ENCODE assay signal across 12 cellular contexts in the genomic region with DNA sequence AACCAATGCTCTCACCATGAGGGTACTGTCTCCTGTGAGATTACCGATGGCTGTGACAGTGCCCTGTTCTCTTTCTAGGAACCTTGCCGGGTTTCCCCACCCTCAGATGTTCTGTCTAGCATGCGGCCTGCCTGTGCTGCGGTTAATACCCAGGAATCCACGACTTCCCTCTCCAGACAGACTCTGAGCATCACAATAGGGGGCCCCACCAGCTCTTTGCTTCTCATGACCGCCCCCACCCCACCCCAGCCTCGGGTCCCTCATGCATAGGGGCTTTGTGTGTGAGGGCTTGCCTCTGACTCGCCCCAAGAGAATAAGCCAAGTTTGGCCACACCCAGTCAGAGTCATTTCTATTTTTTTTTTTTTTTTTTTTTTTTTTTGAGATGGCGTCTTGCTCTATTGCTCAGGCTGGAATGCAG. TPM values are rescaled to one million over a fixed set of nuclear protein-coding genes. Genes with fewer than 3 reads are reported as not detected.
DNase-seq lines count a peak whose midpoint lies in the region; ATAC-seq and TF ChIP-seq lines count a peak whose summit lies in the region.
"Had no signal": no experiment of that assay in that cellular context is flagged by ENCODE, and none has a peak within 500 bp of the region (broad histone marks: within the 10 kb centered on the region; RNA-seq: fewer than 3 reads in every experiment).

No MANE protein-coding gene starts in this region.

- H2BK5ac ChIP-seq in mesendoderm (ENCODE audit: low read length): no peak overlapping the region
- H2BK5ac ChIP-seq in trophoblast cell (ENCODE audit: low read depth, low read length, poor library complexity): no peak overlapping the region

- no peaks in the 10 kb centered on the region for H3K9me3 Mint-ChIP-seq in activated T-cell treated with anti-CD3 and anti-CD28 coated beads, Interleukin-2, amount 50 U/mL, for 4 hours
- no peaks in the 10 kb centered on the region for H3K9me3 Mint-ChIP-seq in progenitor cell of endocrine pancreas (ENCODE audit: low read depth)

- H3K27ac ChIP-seq in mesendoderm (ENCODE audit: low read depth, low read length) (no peak overlapping the region), SJCRH30 (no peak overlapping the region), trophoblast cell (ENCODE audit: low read depth, low read length) (no peak overlapping the region)

- H3K36me3 Mint-ChIP-seq in activated T-cell treated with anti-CD3 and anti-CD28 coated beads, Interleukin-2, amount 50 U/mL, for 4 hours (ENCODE audit: insufficient read depth): peaks cover 12% of the 10 kb centered on the region
- no peaks in the 10 kb centered on the region for H3K36me3 Mint-ChIP-seq in progenitor cell of endocrine pancreas (ENCODE audit: insufficient read depth)

- H3K23ac ChIP-seq in mesendoderm (ENCODE audit: low read length) (no peak overlapping the region), trophoblast cell (ENCODE audit: low read length) (no peak overlapping the region)

- no peak overlapping the region for H4K91ac ChIP-seq in trophoblast cell (ENCODE audit: low read depth, low read length)

- no peaks in the 10 kb centered on the region for H3K79me1 ChIP-seq in mesendoderm (ENCODE audit: low read length)
- no peaks in the 10 kb centered on the region for H3K79me1 ChIP-seq in trophoblast cell (ENCODE audit: low read length)

- no peak overlapping the region for H3K4me2 ChIP-seq in mesendoderm (ENCODE audit: low read length)
- no peak overlapping the region for H3K4me2 ChIP-seq in trophoblast cell (ENCODE audit: low read length)

- peak; percentile 76 to 81 for ATAC-seq in activated T-cell treated with anti-CD3 and anti-CD28 coated beads, Interleukin-2, amount 50 U/mL, for 4 hours

- H3K14ac ChIP-seq in trophoblast cell (ENCODE audit: low read length): no peak overlapping the region

- H3K79me2 ChIP-seq in mesendoderm (ENCODE audit: control insufficient read depth, insufficient read depth, low read length) (no peaks in the 10 kb centered on the region), trophoblast cell (ENCODE audit: control insufficient read depth, insufficient read depth, low read length, poor library complexity) (no peaks in the 10 kb centered on the region)

- no peaks in the 10 kb centered on the region for H3K27me3 Mint-ChIP-seq in activated T-cell treated with anti-CD3 and anti-CD28 coated beads, Interleukin-2, amount 50 U/mL, for 4 hours (ENCODE audit: low read depth)
- peaks cover 19% of the 10 kb centered on the region for H3K27me3 Mint-ChIP-seq in progenitor cell of endocrine pancreas

- no peak overlapping the region for H2BK12ac ChIP-seq in trophoblast cell (ENCODE audit: low read length)

- no peak overlapping the region for H4K12ac ChIP-seq in trophoblast cell (ENCODE audit: low read depth, low read length)

- H3K27me3 ChIP-seq in H7 (ENCODE audit: control insufficient read depth, insufficient read depth, low read length) (no peaks in the 10 kb centered on the region), mesendoderm (ENCODE audit: insufficient read depth, low read length, poor library complexity) (no peaks in the 10 kb centered on the region), SJCRH30 (no peaks in the 10 kb centered on the region), trophoblast cell (ENCODE audit: insufficient read depth, low read length) (no peaks in the 10 kb centered on the region)

- no CpG with 5 or more reads among the region's 9 CpGs for WGBS in mesendoderm (ENCODE audit: extremely low coverage, insufficient coverage, low lambda C conversion rate)
- WGBS in trophoblast cell (ENCODE audit: extremely low coverage, insufficient coverage, insufficient read length): no CpG with 5 or more reads among the region's 9 CpGs

- no peak overlapping the region for H3K4me3 Mint-ChIP-seq in activated T-cell treated with anti-CD3 and anti-CD28 coated beads, Interleukin-2, amount 50 U/mL, for 4 hours
- no peak overlapping the region for H3K4me3 Mint-ChIP-seq in progenitor cell of endocrine pancreas (ENCODE audit: low read depth)

- H4K8ac ChIP-seq in mesendoderm (ENCODE audit: low read depth, low read length) (no peak overlapping the region), trophoblast cell (ENCODE audit: low read depth, low read length) (no peak overlapping the region)

- no peak overlapping the region for H2AK5ac ChIP-seq in mesendoderm (ENCODE audit: low read length)
- no peak overlapping the region for H2AK5ac ChIP-seq in trophoblast cell (ENCODE audit: low read length)

- no peaks in the 10 kb centered on the region for H3K4me1 ChIP-seq in mesendoderm (ENCODE audit: control insufficient read depth, low read depth, low read length)
- H3K4me1 ChIP-seq in SJCRH30: no peaks in the 10 kb centered on the region
- no peaks in the 10 kb centered on the region for H3K4me1 ChIP-seq in trophoblast cell (ENCODE audit: control insufficient read depth in 1 of 2, insufficient read depth in 2 of 2, low read length in 2 of 2)

- no peak overlapping the region for H2AFZ ChIP-seq in trophoblast cell (ENCODE audit: insufficient read depth, low read length, poor library complexity)

- no peak overlapping the region for H2BK15ac ChIP-seq in mesendoderm (replicated peaks; ENCODE audit: low read depth)

- H2BK120ac ChIP-seq in mesendoderm (ENCODE audit: low read depth, low read length) (no peak overlapping the region), trophoblast cell (ENCODE audit: insufficient read depth, low read length, poor library complexity) (no peak overlapping the region)

- H3K9ac ChIP-seq in mesendoderm (ENCODE audit: low read length) (no peak overlapping the region), trophoblast cell (ENCODE audit: low read length) (no peak overlapping the region)

- no peak overlapping the region for H3K56ac ChIP-seq in mesendoderm (ENCODE audit: low read length)

- no peak overlapping the region for H3K4me3 ChIP-seq in H7 (ENCODE audit: insufficient read depth, low read depth, low read length)
- H3K4me3 ChIP-seq in mesendoderm (ENCODE audit: low read length): no peak overlapping the region
- no peak overlapping the region for H3K4me3 ChIP-seq in SJCRH30
- no peak overlapping the region for H3K4me3 ChIP-seq in trophoblast cell (ENCODE audit: low read depth, low read length)

- no peak overlapping the region for H3K18ac ChIP-seq in mesendoderm (ENCODE audit: low read length)
- no peak overlapping the region for H3K18ac ChIP-seq in trophoblast cell (ENCODE audit: low read length)

- DNase-seq in AG20443 (ENCODE audit: low spot score): peak; percentile 47
- peak; percentile 57 for DNase-seq in H7
- DNase-seq in activated T-cell treated with anti-CD3 and anti-CD28 coated beads, Interleukin-2, amount 50 U/mL, for 4 hours: no peak
- DNase-seq in mesendoderm: peak; percentile 20
- DNase-seq in SJCRH30: no peak
- DNase-seq in amniotic stem cell (lab: John Stamatoyannopoulos, UW): no peak
- no peak for DNase-seq in trophoblast cell
- DNase-seq in progenitor cell of endocrine pancreas (ENCODE audit: low spot score, unreplicated experiment): no peak
- DNase-seq: GOT3, NCI-H2171 treated with DMSO at 0.1 percent for 48 hours had no signal

- H3K4me1 Mint-ChIP-seq in activated T-cell treated with anti-CD3 and anti-CD28 coated beads, Interleukin-2, amount 50 U/mL, for 4 hours (ENCODE audit: low read depth): peaks cover 35% of the 10 kb centered on the region
- H3K4me1 Mint-ChIP-seq in progenitor cell of endocrine pancreas (ENCODE audit: low read depth): no peaks in the 10 kb centered on the region

- no peak overlapping the region for H3K4ac ChIP-seq in mesendoderm (ENCODE audit: low read depth, low read length)
- H3K4ac ChIP-seq in trophoblast cell (ENCODE audit: low read depth, low read length): no peak overlapping the region

- no peak overlapping the region for H3K27ac Mint-ChIP-seq in progenitor cell of endocrine pancreas

- H3K36me3 ChIP-seq in H7 (replicated peaks; ENCODE audit: control insufficient read depth, insufficient read depth, low read length) (no peaks in the 10 kb centered on the region), mesendoderm (ENCODE audit: control insufficient read depth, insufficient read depth, low read length) (no peaks in the 10 kb centered on the region), SJCRH30 (no peaks in the 10 kb centered on the region), trophoblast cell (ENCODE audit: control insufficient read depth in 1 of 2, insufficient read depth in 2 of 2, low read length in 2 of 2) (no peaks in the 10 kb centered on the region)

- H4K5ac ChIP-seq in mesendoderm (ENCODE audit: low read length): no peak overlapping the region

- H3K9me3 ChIP-seq in SJCRH30 (replicated peaks) (no peaks in the 10 kb centered on the region), trophoblast cell (ENCODE audit: insufficient read depth, low read depth, low read length) (peaks cover 16% of the 10 kb centered on the region)

- TF ChIP-seq CTCF in progenitor cell of endocrine pancreas (IDR thresholded peaks at IDR 0.05; ENCODE audit: unreplicated experiment): no peak

RNA-seq across cellular contexts. Expression of gene PARVG, which starts 10.3 kb away (rescaled TPM):
- total RNA-seq in H7 (2014; rRNA removed; shearing (Covaris generic)): 0.21 TPM in 1 of 2 replicates, not detected in the other
- total RNA-seq in activated T-cell treated with anti-CD3 and anti-CD28 coated beads, Interleukin-2, amount 50 U/mL, for 4 hours: 10 to 100 TPM; 32.5 to 39.9 (median 39.3) TPM
- 0.60 TPM for polyA plus RNA-seq in mesendoderm (2013, experiment 1 of 2)
- 0.67 TPM for polyA plus RNA-seq in mesendoderm (2013, experiment 2 of 2)
- total RNA-seq in SJCRH30 (2014; rRNA removed; shearing (Covaris generic)): not detected in 2 replicates
- 0.04 TPM in 1 of 2 replicates, not detected in the other for polyA plus RNA-seq in trophoblast cell (2013)
- 0.22 TPM in 1 of 2 replicates, not detected in the other for total RNA-seq in progenitor cell of endocrine pancreas
- total RNA-seq: SK-MEL-5 had no signal
- polyA plus RNA-seq: BJ had no signal

Comparison
In these comparisons a context has a peak if more than half of its experiments do, and no peak if none do; other contexts are left out.
1. DNase-seq: peak in AG20443 (single experiment), H7 (single experiment) and mesendoderm (single experiment); none in activated T-cell treated with anti-CD3 and anti-CD28 coated beads, Interleukin-2, amount 50 U/mL, for 4 hours (single experiment), SJCRH30 (0 of 2), amniotic stem cell (single experiment), trophoblast cell (0 of 2) and progenitor cell of endocrine pancreas (single experiment).
2. RNA of gene PARVG, which starts 10.3 kb away (total RNA-seq): 32.5 to 39.9 TPM in activated T-cell treated with anti-CD3 and anti-CD28 coated beads, Interleukin-2, amount 50 U/mL, for 4 hours; 0.21 TPM in H7, 0.22 TPM in progenitor cell of endocrine pancreas and not detected in SJCRH30; every median in the first group is over 10 times any median in the second.